In genomic region chr11:3169235-3169951, GRCh38 we compare ENCODE assay signal across 9 cellular contexts. TPM values are rescaled to one million over a fixed set of nuclear protein-coding genes. Genes with fewer than 3 reads are reported as not detected.
DNase-seq lines count a peak whose midpoint lies in the region; TF ChIP-seq lines count a peak whose summit lies in the region.
"Had no signal": no experiment of that assay in that cellular context is flagged by ENCODE, and none has a peak within 500 bp of the region (broad histone marks: within the 10 kb centered on the region; RNA-seq: fewer than 3 reads in every experiment).

No MANE protein-coding gene starts in this region.

- intact Hi-C loops in dorsolateral prefrontal cortex (cut with DNase I): loop anchor here in 1 of 2 donors (10.0 kb wide), 1 partner anchor 175 kb away; the partner anchor contains the start of gene NAP1L4
- intact Hi-C loops in tibial artery (cut with DNase I; ENCODE audit: low total_unique reads): no loop called here

- peaks cover 0 to 30% (median 24%) of the 10 kb centered on the region in 4 donors for H3K4me1 ChIP-seq in tibial artery

- no peaks in the 10 kb centered on the region for H3K9me3 ChIP-seq in tibial artery
- H3K9me3 ChIP-seq: Peyer's patch had no signal

- H3K27ac ChIP-seq in RWPE1 (peak overlapping the region; percentile 67), dorsolateral prefrontal cortex (peak overlapping the region in 28 of 59 donors; percentile 2 to 79 (median 39)), tibial artery (peak overlapping the region; percentile 70 to 82)

- H3K27me3 ChIP-seq in dorsolateral prefrontal cortex (no peaks in the 10 kb centered on the region), tibial artery (no peaks in the 10 kb centered on the region)
- H3K27me3 ChIP-seq: Peyer's patch had no signal

- POLR2A ChIA-PET in RWPE1 (lab: Yijun Ruan, JAX; ENCODE audit: low non-redundant PET): interaction anchor here (0.8 kb wide), 1 partner anchor 55 kb away, joined by 3 read pairs; no protein-coding TSS in a partner anchor

- H3K4me3 ChIP-seq in dorsolateral prefrontal cortex: peak overlapping the region; percentile 8 to 70 (median 48)
- peak overlapping the region; percentile 39 to 55 for H3K4me3 ChIP-seq in tibial artery

- CTCF ChIA-PET in RWPE1 (lab: Yijun Ruan, JAX): interaction anchor here (1.2 kb wide), 1 partner anchor 35 kb away, joined by 4 read pairs; no protein-coding TSS in a partner anchor

- H3K36me3 ChIP-seq in tibial artery: no peaks in the 10 kb centered on the region
- H3K36me3 ChIP-seq: Peyer's patch had no signal

- DNase-seq in H4 (ENCODE audit: low spot score): peak; percentile 81
- DNase-seq in RWPE1 (ENCODE audit: low spot score): peak; percentile 31
- peak in 6 of 10 donors; percentile 24 to 69 (median 58) for DNase-seq in dorsolateral prefrontal cortex
- peak; percentile 41 to 64 for DNase-seq in lung microvascular endothelial cell (ENCODE audit: low read depth in 2 of 2)
- DNase-seq in tibial artery: peak; percentile 73 to 90
- no peak for DNase-seq in midbrain (lab: John Stamatoyannopoulos, UW)
- no peak for DNase-seq in foreskin melanocyte
- DNase-seq in NCI-H1436 treated with DMSO at 0.1 percent for 48 hours (lab: John Stamatoyannopoulos, UW): no peak

- TF ChIP-seq CTCF in RWPE1 (conservative IDR thresholded peaks at IDR 0.05; ENCODE audit: low read depth) (0 out of 2 replicates have a peak, but pooled peaks have one; percentile 14), dorsolateral prefrontal cortex (IDR thresholded peaks at IDR 0.05 in 54 of 56, conservative IDR thresholded peaks at IDR 0.05 in 2 of 56; ENCODE audit: low read depth in 1 of 56, partially characterized antibody in 56 of 56) (peak in 12 of 56 donors; percentile 7 to 31 (median 17)), tibial artery (IDR thresholded peaks at IDR 0.05) (peak in 1 of 2 experiments; percentile 16)

RNA-seq across cellular contexts. Expression of gene OSBPL5, which starts 4.3 kb away (rescaled TPM):
- 9.2 and 12.7 TPM in 2 replicates for total RNA-seq in H4 (2014; rRNA removed; shearing (Covaris generic))
- total RNA-seq in dorsolateral prefrontal cortex (10 to 100 TPM; 26.3 to 70.7 (median 43.8) TPM), lung microvascular endothelial cell (32.0 and 62.9 TPM in 2 replicates)

RNA-seq across cellular contexts. Expression of gene MRGPRG, which starts 49.2 kb away (rescaled TPM):
- total RNA-seq in H4 (2014; rRNA removed; shearing (Covaris generic)): not detected in 2 replicates
- total RNA-seq in dorsolateral prefrontal cortex (not detected), lung microvascular endothelial cell (not detected in 2 replicates)
- total RNA-seq: Peyer's patch had no signal

Comparison
In these comparisons a context has a peak if more than half of its experiments do, and no peak if none do; other contexts are left out.
1. DNase-seq: peak in H4 (single experiment), RWPE1 (single experiment), dorsolateral prefrontal cortex (6 of 10), lung microvascular endothelial cell (2 of 2) and tibial artery (2 of 2); none in midbrain (single experiment), foreskin melanocyte (single experiment) and NCI-H1436 treated with DMSO at 0.1 percent for 48 hours (single experiment).